8 cellular contexts compared by ENCODE assay signal in genomic region chr20:17825949-17826843, GRCh38.
DNase-seq lines count a peak whose midpoint lies in the region; ATAC-seq, FAIRE-seq and TF ChIP-seq lines count a peak whose summit lies in the region.

No MANE protein-coding gene starts in this region.

- H3K9me3 ChIP-seq in adrenal gland (replicated peaks in 1 of 3), result no peaks in the 10 kb centered on the region

- TF ChIP-seq POLR2A in adrenal gland (IDR thresholded peaks at IDR 0.05), result no peak

- H3K4me3 ChIP-seq in adrenal gland, result no peak overlapping the region

- no peaks in the 10 kb centered on the region for H3K36me3 ChIP-seq in adrenal gland (replicated peaks in 1 of 2)

- WGBS in adrenal gland, 4 donors, result 81 to 88% (median 86%) methylated on average over 8 of the region's 8 CpGs

- ATAC-seq in HG03039 (IDR thresholded peaks at IDR 0.05; ENCODE audit: unreplicated experiment), result peak; percentile 88

- DNase-seq in ELR (ENCODE audit: low read depth), result peak; percentile 43
- DNase-seq in GM19239 (ENCODE audit: insufficient read length, low spot score), result peak; percentile 59
- DNase-seq in adrenal gland, result no peak
- no peak for DNase-seq in NCI-H1694 (lab: John Stamatoyannopoulos, UW)
- no peak for DNase-seq in KBM-7
- DNase-seq in NCI-H524 (lab: John Stamatoyannopoulos, UW), result no peak
- DNase-seq in dermis blood vessel endothelial cell, result no peak

- peak; percentile 89 for FAIRE-seq in GM19239 (lab: Jason Lieb, UNC)

- H3K4me1 ChIP-seq in adrenal gland (replicated peaks in 1 of 2), result peaks cover 0 to 7% of the 10 kb centered on the region in 2 donors

- intact Hi-C loops in adrenal gland (cut with DNase I), result no loop called here

- no peaks in the 10 kb centered on the region for H3K27me3 ChIP-seq in adrenal gland

- TF ChIP-seq CTCF in adrenal gland (IDR thresholded peaks at IDR 0.05), result no peak

- peak overlapping the region in 4 of 5 donors; percentile 17 to 83 (median 47) for H3K27ac ChIP-seq in adrenal gland

- in situ Hi-C loops in KBM-7 (cut with MboI; ENCODE audit: low pct_unique_long_range_greater_than_20kb, low sequenced_read_pairs), result no loop called here

Comparison
In these comparisons a context has a peak if more than half of its experiments do, and no peak if none do; other contexts are left out.
1. DNase-seq: peak in ELR (single experiment) and GM19239 (single experiment); none in adrenal gland (0 of 7), NCI-H1694 (single experiment), KBM-7 (single experiment), NCI-H524 (0 of 2) and dermis blood vessel endothelial cell (single experiment).